In genomic region chr20:48920527-48921167, GRCh38 we compare ENCODE assay signal across 8 cellular contexts.
A peak's percentile ranks its signal among the peaks of the same experiment; 100 is the strongest.
DNase-seq lines count a peak whose midpoint lies in the region; ATAC-seq and TF ChIP-seq lines count a peak whose summit lies in the region.

No MANE protein-coding gene starts in this region.

- H3K4me1 ChIP-seq in MM.1S (ENCODE audit: low read length) (peaks cover 19% of the 10 kb centered on the region), duodenal mucosa (ENCODE audit: control insufficient read depth in 1 of 2, insufficient read depth in 2 of 2, low read length in 2 of 2) (peaks cover 35 to 40% of the 10 kb centered on the region in 2 donors)

- H3K27ac ChIP-seq in MM.1S (ENCODE audit: low read length) (peak overlapping the region; percentile 83; the same call in 1 of the 2 replicates), duodenal mucosa (ENCODE audit: low read depth, low read length) (no peak overlapping the region)

- peak overlapping the region; percentile 94 for H2AFZ ChIP-seq in MM.1S (ENCODE audit: low read length)

- peaks cover 41% of the 10 kb centered on the region for H3K79me2 ChIP-seq in MM.1S (ENCODE audit: low read length)

- H3F3A ChIP-seq in MM.1S (ENCODE audit: insufficient read depth, low read length), result peaks cover 37% of the 10 kb centered on the region

- no peaks in the 10 kb centered on the region for H3K36me3 Mint-ChIP-seq in nephron (ENCODE audit: low read depth)

- ATAC-seq in GM19467 (IDR thresholded peaks at IDR 0.05; ENCODE audit: unreplicated experiment), result no peak

- H4K20me1 ChIP-seq in MM.1S (ENCODE audit: insufficient read depth, low read length), result no peaks in the 10 kb centered on the region

- DNase-seq in AG10803 (ENCODE audit: low read depth) (no peak), MM.1S (no peak), HCEC 1CT (no peak), dedifferentiated amniotic fluid mesenchymal stem cell (ENCODE audit: extremely low spot score) (no peak), kidney tubule cell (ENCODE audit: low spot score) (no peak)

- TF ChIP-seq CTCF in AG10803 (conservative IDR thresholded peaks at IDR 0.05; ENCODE audit: low read length), result no peak
- no peak for TF ChIP-seq CTCF in MM.1S (IDR thresholded peaks at IDR 0.05; ENCODE audit: low read length)
- no peak for TF ChIP-seq CTCF in nephron (IDR thresholded peaks at IDR 0.05; ENCODE audit: unreplicated experiment in 3 of 3)

- H3K9me3 Mint-ChIP-seq in nephron, result no peaks in the 10 kb centered on the region

- no peaks in the 10 kb centered on the region for H3K27me3 ChIP-seq in MM.1S (replicated peaks; ENCODE audit: insufficient read depth, low read length)
- no peaks in the 10 kb centered on the region for H3K27me3 ChIP-seq in duodenal mucosa (ENCODE audit: control insufficient read depth in 1 of 2, insufficient read depth in 2 of 2, low read length in 2 of 2)

- H3K4me1 Mint-ChIP-seq in nephron, result peaks cover 20% of the 10 kb centered on the region

- peak overlapping the region; percentile 78 for H3K9ac ChIP-seq in MM.1S (ENCODE audit: low read length)
- peak overlapping the region; percentile 75 to 96 for H3K9ac ChIP-seq in duodenal mucosa (ENCODE audit: low read depth in 1 of 2, low read length in 2 of 2)

- peak overlapping the region; percentile 94 for H3K4me3 ChIP-seq in AG10803 (ENCODE audit: low read length)
- H3K4me3 ChIP-seq in MM.1S (ENCODE audit: low read length), result peak overlapping the region; percentile 80
- H3K4me3 ChIP-seq in duodenal mucosa (ENCODE audit: low read depth in 1 of 2, low read length in 2 of 2), result peak overlapping the region; percentile 91 to 98

- no peaks in the 10 kb centered on the region for H3K9me3 ChIP-seq in MM.1S (replicated peaks; ENCODE audit: insufficient read depth, low read length)
- no peaks in the 10 kb centered on the region for H3K9me3 ChIP-seq in duodenal mucosa (ENCODE audit: control insufficient read depth in 1 of 2, low read length in 2 of 2)

- peak overlapping the region; percentile 66 to 93 (median 93) for H3K27ac Mint-ChIP-seq in nephron

- H3K27me3 Mint-ChIP-seq in nephron (ENCODE audit: low read depth), result peaks cover 7% of the 10 kb centered on the region

- H3K4me2 ChIP-seq in MM.1S (ENCODE audit: low read depth, low read length), result peak overlapping the region; percentile 84

- H3K36me3 ChIP-seq in MM.1S (replicated peaks; ENCODE audit: insufficient read depth, low read length) (no peaks in the 10 kb centered on the region), duodenal mucosa (ENCODE audit: control insufficient read depth in 1 of 2, insufficient read depth in 2 of 2, low read length in 2 of 2) (no peaks in the 10 kb centered on the region)

- H3K9me2 ChIP-seq in MM.1S (replicated peaks; ENCODE audit: insufficient read depth, low read length), result no peaks in the 10 kb centered on the region

- peak overlapping the region; percentile 89 to 93 (median 92) for H3K4me3 Mint-ChIP-seq in nephron
